ENCODE assay signal across 1 cellular context in the genomic region with DNA sequence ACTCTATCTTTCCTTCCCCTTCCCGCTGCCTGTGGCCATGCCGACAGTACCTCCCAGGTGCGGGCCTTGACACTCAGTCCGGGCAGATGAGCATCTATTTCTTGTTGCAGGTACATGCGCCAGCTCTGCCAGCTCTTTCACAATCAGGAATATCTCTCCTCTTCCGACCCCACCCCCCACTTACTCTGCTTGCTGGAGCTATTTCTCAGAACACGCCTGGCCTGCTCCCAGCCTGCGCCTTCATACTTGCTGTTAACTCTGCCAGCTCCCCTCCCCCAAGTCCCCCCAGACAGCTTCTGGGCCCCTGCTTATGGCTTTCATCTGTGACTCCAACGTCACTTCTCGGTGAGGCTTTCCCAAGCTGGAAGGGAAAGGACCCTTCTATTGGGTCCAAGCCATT.
A peak's percentile ranks its signal among the peaks of the same experiment; 100 is the strongest.
TF ChIP-seq lines count a peak whose summit lies in the region.

No MANE protein-coding gene starts in this region.

TF ChIP-seq in HepG2, 621 proteins besides CTCF, POLR2A, EP300 and RAD21:
- TF ChIP-seq THAP11 (CRISPR knock-in tag; IDR thresholded peaks at IDR 0.05) (no peak), CEBPB (IDR thresholded peaks at IDR 0.05; ENCODE audit: borderline replicate concordance, low read depth, low read length) (peak; percentile 21; the same call in 1 of the 2 replicates)
